13 cellular contexts compared by ENCODE assay signal in genomic region chr7:107610353-107610752, GRCh38. TPM values are rescaled to one million over a fixed set of nuclear protein-coding genes. Genes with fewer than 3 reads are reported as not detected.
"Had no signal": no experiment of that assay in that cellular context is flagged by ENCODE, and none has a peak within 500 bp of the region (broad histone marks: within the 10 kb centered on the region; RNA-seq: fewer than 3 reads in every experiment).

No MANE protein-coding gene starts in this region.

- H3K27me3 ChIP-seq: stomach had no signal

- DNase-seq: activated CD4-positive, alpha-beta T cell treated with anti-CD3 and anti-CD28 coated beads, Interleukin-2, amount 50 U/mL, for 4 hours; activated gamma-delta T cell; activated T-cell treated with anti-CD3 and anti-CD28 coated beads, Interleukin-2, amount 50 U/mL, for 48 hours; effector CD4-positive, alpha-beta T cell; glutamatergic neuron; mesenchymal stem cell; nephron progenitor cell; stimulated activated CD4-positive, alpha-beta T cell treated with anti-CD3 and anti-CD28 coated beads, Interleukin-4, amount 100 ng/mL, for 1 hour; stimulated activated CD8-positive, alpha-beta memory T cell treated with anti-CD3 and anti-CD28 coated beads, Interleukin-4, amount 100 ng/mL, for 48 hours; stomach; T-helper 17 cell had no signal

- H3K27ac ChIP-seq: epithelial cell of prostate, stomach had no signal

- H3K9me3 ChIP-seq: stomach had no signal

- H3K4me3 ChIP-seq: stomach had no signal

- ATAC-seq: left lobe of liver, T-helper 17 cell had no signal

RNA-seq across cellular contexts. Expression of gene SLC26A4, which starts 50.3 kb away (rescaled TPM):
- total RNA-seq: left lobe of liver had no signal
